ENCODE assay signal across 8 cellular contexts in genomic region chr19:45091031-45091918, GRCh38.
DNase-seq lines count a peak whose midpoint lies in the region; ATAC-seq and TF ChIP-seq lines count a peak whose summit lies in the region.

No MANE protein-coding gene starts in this region.

- H3K9me3 ChIP-seq in NT2/D1 (ENCODE audit: insufficient read depth, low read length) = no peaks in the 10 kb centered on the region

- peaks cover 7% of the 10 kb centered on the region for H3K4me1 ChIP-seq in NT2/D1 (ENCODE audit: insufficient read depth, insufficient read length)

- H3K27ac ChIP-seq in C4-2B = peak overlapping the region; percentile 83

- peak overlapping the region; percentile 61 for H3K4me3 ChIP-seq in NT2/D1 (ENCODE audit: insufficient read length, low read depth)

- H3K36me3 ChIP-seq in NT2/D1 (ENCODE audit: insufficient read depth, insufficient read length, low read length) = peaks cover 43% of the 10 kb centered on the region

- no peak for TF ChIP-seq CTCF in C4-2B (conservative IDR thresholded peaks at IDR 0.05)

- DNase-seq in NT2/D1 (ENCODE audit: low read depth, low spot score) (peak; percentile 96), activated T-cell treated with anti-CD3 and anti-CD28 coated beads for 4 hours (peak; percentile 98), epidermal melanocyte (ENCODE audit: insufficient read length, low spot score) (peak; percentile 98), midbrain (lab: John Stamatoyannopoulos, UW) (peak; percentile 99)
- peak; percentile 90 to 92 for DNase-seq in stimulated activated CD8-positive, alpha-beta memory T cell treated with anti-CD3 and anti-CD28 coated beads, Interleukin-15, amount 100 ng/mL, for 4 hours (ENCODE audit: low read depth in 2 of 2)

- peak overlapping the region; percentile 86 for H3K9ac ChIP-seq in NT2/D1 (ENCODE audit: insufficient read length, low read depth)

- ATAC-seq in GM19372 (IDR thresholded peaks at IDR 0.05; ENCODE audit: low read depth, unreplicated experiment) (peak; percentile 58), HG03558 (IDR thresholded peaks at IDR 0.05; ENCODE audit: extremely low read depth, unreplicated experiment) (peak; percentile 31)

- no peaks in the 10 kb centered on the region for H3K27me3 ChIP-seq in NT2/D1 (ENCODE audit: insufficient read depth, insufficient read length)

Comparison
In these comparisons a context has a peak if more than half of its experiments do, and no peak if none do; other contexts are left out.
1. Peak in every context shown above with its lines: DNase-seq, ATAC-seq, H3K4me3 ChIP-seq and H3K27ac ChIP-seq.